ENCODE assay signal across 15 cellular contexts in the genomic region with DNA sequence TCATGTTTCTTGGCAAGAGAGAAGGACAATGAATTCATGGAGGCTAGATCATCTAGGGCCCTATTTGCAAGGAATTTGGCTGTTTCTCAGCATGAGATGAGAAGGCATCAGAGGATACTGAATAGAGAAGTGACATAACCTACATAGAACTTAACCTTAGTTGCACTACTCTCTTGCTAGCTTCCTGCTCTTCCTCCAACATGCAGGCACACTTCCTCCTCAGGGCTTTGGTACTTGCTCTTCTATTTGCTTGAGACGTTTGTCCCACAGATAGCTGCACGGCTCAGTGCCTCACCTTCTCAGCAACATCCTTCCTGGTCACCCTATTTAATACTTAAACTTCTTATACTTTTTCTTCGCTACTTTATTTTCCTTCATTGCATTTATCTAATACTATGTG. TPM values are rescaled to one million over a fixed set of nuclear protein-coding genes. Genes with fewer than 3 reads are reported as not detected.
DNase-seq lines count a peak whose midpoint lies in the region; ATAC-seq, FAIRE-seq and TF ChIP-seq lines count a peak whose summit lies in the region.
"Had no signal": no experiment of that assay in that cellular context is flagged by ENCODE, and none has a peak within 500 bp of the region (broad histone marks: within the 10 kb centered on the region; RNA-seq: fewer than 3 reads in every experiment).

No MANE protein-coding gene starts in this region.

- no peaks in the 10 kb centered on the region for H3K4me1 ChIP-seq in GM12878 (ENCODE audit: control insufficient read depth, insufficient read depth, low read length)
- H3K4me1 ChIP-seq: heart left ventricle had no signal

- H3K4me3 ChIP-seq in GM12878, result no peak overlapping the region
- no peak overlapping the region for H3K4me3 ChIP-seq in WERI-Rb-1 (ENCODE audit: low read depth, low read length)
- H3K4me3 ChIP-seq: heart left ventricle, ovary had no signal

- TF ChIP-seq EP300 in GM12878 (IDR thresholded peaks at IDR 0.05; ENCODE audit: borderline replicate concordance in 1 of 2, control insufficient read depth in 1 of 2, low read depth in 2 of 2, low read length in 2 of 2), result no peak

- SMC1A ChIA-PET in GM12878 (lab: Charles Lee; ENCODE audit: uncharacterized antibody, unreplicated experiment), result interaction anchor here (1.6 kb wide), 1 partner anchor 50 kb away, joined by 5 read pairs; no protein-coding TSS in a partner anchor

- CTCF ChIA-PET in GM12878 (lab: Yijun Ruan, JAX), result interaction anchor here (0.7 to 1.4 kb wide), 5 partner anchors 8 to 64 kb away, joined by 3 to 5 read pairs (median 4); no protein-coding TSS in a partner anchor

- 0% methylated on average over 3 of the region's 3 CpGs for WGBS in GM12878 (ENCODE audit: insufficient coverage, insufficient replicate concordance, low lambda C conversion rate, missing lambda C conversion rate)

- TF ChIP-seq RAD21 in GM12878 (IDR thresholded peaks at IDR 0.05; ENCODE audit: insufficient read depth, low read depth, low read length), result no peak

- intact Hi-C loops in GM12878 (cut with micrococcal nuclease; ENCODE audit: unreplicated experiment), result no loop called here

- no peaks in the 10 kb centered on the region for H3K79me2 ChIP-seq in GM12878 (ENCODE audit: control insufficient read depth, insufficient read depth, low read length)

- no TSS peak for BruUV-seq in GM12878 (replicated peaks; lab: Mats Ljungman, UMichigan)

- no peak overlapping the region for H3K27ac ChIP-seq in GM12878 (ENCODE audit: control insufficient read depth, insufficient read depth)
- no peak overlapping the region for H3K27ac ChIP-seq in WERI-Rb-1
- H3K27ac ChIP-seq: heart left ventricle, ovary had no signal

- in situ Hi-C loops in GM12878 (cut with MboI), result no loop called here

- H3K9me3 ChIP-seq in GM12878 (replicated peaks; ENCODE audit: control insufficient read depth, insufficient read depth, low read length), result no peaks in the 10 kb centered on the region; the same call in 2 of the 3 replicates
- H3K9me3 ChIP-seq in WERI-Rb-1 (ENCODE audit: severe bottlenecking), result no peaks in the 10 kb centered on the region
- H3K9me3 ChIP-seq: ovary had no signal

- no peaks in the 10 kb centered on the region for H3K36me3 ChIP-seq in GM12878 (ENCODE audit: control insufficient read depth in 2 of 2, insufficient read depth in 2 of 2, low read length in 1 of 2)
- no peaks in the 10 kb centered on the region for H3K36me3 ChIP-seq in WERI-Rb-1
- H3K36me3 ChIP-seq: heart left ventricle, ovary had no signal

- DNase-seq in GM12878 (ENCODE audit: low read depth, low spot score) (no peak), WERI-Rb-1 (no peak), NK-92 (lab: John Stamatoyannopoulos, UW; ENCODE audit: unreplicated experiment) (no peak)
- DNase-seq in activated T-cell treated with anti-CD3 and anti-CD28 coated beads, Interleukin-2, amount 50 U/mL, for 48 hours, result no peak
- DNase-seq: activated CD8-positive, alpha-beta memory T cell treated with anti-CD3 and anti-CD28 coated beads for 24 hours; CD8-positive, alpha-beta T cell; heart left ventricle; HFFc6; left ventricle myocardium superior; ovary; stimulated activated CD4-positive, alpha-beta T cell treated with anti-CD3 and anti-CD28 coated beads, Interleukin-2, amount 100 ng/mL, for 24 hours had no signal

- H3K27me3 ChIP-seq in GM12878 (replicated peaks in 1 of 2; ENCODE audit: control insufficient read depth in 2 of 2, insufficient read depth in 2 of 2, low read length in 1 of 2) (no peaks in the 10 kb centered on the region), WERI-Rb-1 (ENCODE audit: insufficient read depth, low read depth, severe bottlenecking) (no peaks in the 10 kb centered on the region)
- H3K27me3 ChIP-seq: heart left ventricle, ovary had no signal

- no peak overlapping the region for H3K4me2 ChIP-seq in GM12878 (ENCODE audit: control insufficient read depth, insufficient read depth)

- POLR2A ChIA-PET in GM12878 (lab: Charles Lee), result no interaction called here

- no peak for TF ChIP-seq POLR2A in GM12878 (IDR thresholded peaks at IDR 0.05; ENCODE audit: low read depth, low read length)

- no peak for FAIRE-seq in GM12878 (lab: Jason Lieb, UNC)

- TF ChIP-seq CTCF in GM12878 (IDR thresholded peaks at IDR 0.05 in 2 of 3, conservative IDR thresholded peaks at IDR 0.05 in 1 of 3; ENCODE audit: control insufficient read depth in 2 of 3, extremely low read depth in 1 of 3, insufficient read depth in 1 of 3, low read depth in 3 of 3, low read length in 3 of 3), result no peak
- TF ChIP-seq CTCF in WERI-Rb-1 (IDR thresholded peaks at IDR 0.05; ENCODE audit: low read depth, low read length), result no peak

- no peak overlapping the region for H2AFZ ChIP-seq in GM12878 (ENCODE audit: control insufficient read depth, low read depth, low read length)

- RAD21 ChIA-PET in GM12878 (lab: Charles Lee; ENCODE audit: unreplicated experiment), result interaction anchor here (1.0 kb wide), 1 partner anchor 52 kb away, joined by 3 read pairs; no protein-coding TSS in a partner anchor

- no peak overlapping the region for H3K9ac ChIP-seq in GM12878 (ENCODE audit: control insufficient read depth, insufficient read depth, low read length)

- ATAC-seq in GM18868 (IDR thresholded peaks at IDR 0.05; ENCODE audit: unreplicated experiment), result peak; percentile 89
- peak; percentile 85 for ATAC-seq in GM21737 (IDR thresholded peaks at IDR 0.05; ENCODE audit: unreplicated experiment)
- peak; percentile 76 for ATAC-seq in HG03175 (IDR thresholded peaks at IDR 0.05; ENCODE audit: unreplicated experiment)
- ATAC-seq in GM12878, result peak; percentile 53
- ATAC-seq in GM21717 (IDR thresholded peaks at IDR 0.05; ENCODE audit: unreplicated experiment), result no peak
- ATAC-seq: CD8-positive, alpha-beta T cell; heart left ventricle; left ventricle myocardium superior had no signal

- H4K20me1 ChIP-seq in GM12878 (ENCODE audit: control insufficient read depth, insufficient read depth), result no peaks in the 10 kb centered on the region

TF ChIP-seq in GM12878, 131 proteins besides CTCF, POLR2A, EP300 and RAD21 (continues in another document):
- no peak for TF ChIP-seq SMC3 (IDR thresholded peaks at IDR 0.05; ENCODE audit: borderline replicate concordance, low read length)
- no peak for TF ChIP-seq KDM1A (IDR thresholded peaks at IDR 0.05; ENCODE audit: borderline replicate concordance)
- no peak for TF ChIP-seq STAT1 (conservative IDR thresholded peaks at IDR 0.05)
- no peak for TF ChIP-seq FOXK2 (IDR thresholded peaks at IDR 0.05)
- TF ChIP-seq MAX (IDR thresholded peaks at IDR 0.05; ENCODE audit: low read depth, low read length), result no peak

RNA-seq across cellular contexts. Expression of gene LANCL1, which starts 20.0 kb away (rescaled TPM):
- 27.5 and 30.4 TPM in 2 replicates for total RNA-seq in GM12878 (2013; cell fraction: nucleolus; rRNA removed)
- total RNA-seq in GM12878 (2014; rRNA removed) (16.1 and 21.0 TPM in 2 replicates), GM12878 (2014; rRNA removed; fragmentation: Illumina TruSeq; extraction: Trizol) (22.9 and 26.1 TPM in 2 replicates), GM12878 (2021) (30.9 and 33.4 TPM in 2 replicates)
- polyA plus RNA-seq in GM12878 (2011; ENCODE audit: low read depth), result 13.7 TPM
- polyA plus RNA-seq in GM12878 (2011; rRNA removed) (79.1 and 90.1 TPM in 2 replicates), GM12878 (2014; fragmentation: Illumina TruSeq; extraction: Trizol) (33.6 and 38.3 TPM in 2 replicates), GM12878 (2014; fragmentation: Nextera tagmentation; extraction: Ambion mirVana) (10 to 100 TPM; 13.6 to 18.4 TPM), GM12878 (2014; rRNA removed) (21.2 and 22.9 TPM in 2 replicates), GM12878 (2016; fragmentation: Nextera tagmentation; extraction: Ambion mirVana) (10 to 100 TPM; 31.7 to 33.6 TPM)
- 48.3 and 62.4 TPM in 2 replicates for polyA plus RNA-seq in GM12878 (2011; cell fraction: cytosol; rRNA removed)
- 38.0 and 44.0 TPM in 2 replicates for polyA plus RNA-seq in GM12878 (2011; cell fraction: nucleus; rRNA removed)
- 12.9 and 15.7 TPM in 2 replicates for polyA plus RNA-seq in GM12878 (2012)
- polyA minus RNA-seq in GM12878 (2011; rRNA and poly(A)+ RNA removed), result 72.9 and 78.3 TPM in 2 replicates
- 28.5 and 28.8 TPM in 2 replicates for polyA minus RNA-seq in GM12878 (2011; cell fraction: cytosol; rRNA and poly(A)+ RNA removed)
- 16.7 and 17.3 TPM in 2 replicates for polyA minus RNA-seq in GM12878 (2011; cell fraction: nucleus; rRNA and poly(A)+ RNA removed)

RNA-seq across cellular contexts. Expression of gene CPS1, which starts 59.9 kb away (rescaled TPM):
- 10.2 and 14.2 TPM in 2 replicates for total RNA-seq in GM12878 (2013; cell fraction: nucleolus; rRNA removed)
- 1.1 and 2.1 TPM in 2 replicates for total RNA-seq in GM12878 (2014; rRNA removed)
- 0.63 and 0.78 TPM in 2 replicates for total RNA-seq in GM12878 (2014; rRNA removed; fragmentation: Illumina TruSeq; extraction: Trizol)
- 0.77 and 1.0 TPM in 2 replicates for total RNA-seq in GM12878 (2021)
- polyA plus RNA-seq in GM12878 (2011; ENCODE audit: low read depth), result 1.8 TPM
- polyA plus RNA-seq in GM12878 (2011; rRNA removed), result 4.6 and 5.7 TPM in 2 replicates
- 1.4 and 2.2 TPM in 2 replicates for polyA plus RNA-seq in GM12878 (2011; cell fraction: cytosol; rRNA removed)
- polyA plus RNA-seq in GM12878 (2011; cell fraction: nucleus; rRNA removed), result 10.3 and 17.4 TPM in 2 replicates
- 0.84 and 0.87 TPM in 2 replicates for polyA plus RNA-seq in GM12878 (2012)
- polyA plus RNA-seq in GM12878 (2014; fragmentation: Illumina TruSeq; extraction: Trizol), result 0.59 and 0.63 TPM in 2 replicates
- under 1 TPM; 0.20 to 0.32 TPM for polyA plus RNA-seq in GM12878 (2014; fragmentation: Nextera tagmentation; extraction: Ambion mirVana)
- 0.32 and 0.47 TPM in 2 replicates for polyA plus RNA-seq in GM12878 (2014; rRNA removed)
- polyA plus RNA-seq in GM12878 (2016; fragmentation: Nextera tagmentation; extraction: Ambion mirVana), result under 1 TPM; 0.32 to 0.48 TPM
- 8.8 and 11.8 TPM in 2 replicates for polyA minus RNA-seq in GM12878 (2011; rRNA and poly(A)+ RNA removed)
- polyA minus RNA-seq in GM12878 (2011; cell fraction: cytosol; rRNA and poly(A)+ RNA removed), result 13.1 and 20.1 TPM in 2 replicates
- 12.6 and 14.9 TPM in 2 replicates for polyA minus RNA-seq in GM12878 (2011; cell fraction: nucleus; rRNA and poly(A)+ RNA removed)
